In the genomic region with DNA sequence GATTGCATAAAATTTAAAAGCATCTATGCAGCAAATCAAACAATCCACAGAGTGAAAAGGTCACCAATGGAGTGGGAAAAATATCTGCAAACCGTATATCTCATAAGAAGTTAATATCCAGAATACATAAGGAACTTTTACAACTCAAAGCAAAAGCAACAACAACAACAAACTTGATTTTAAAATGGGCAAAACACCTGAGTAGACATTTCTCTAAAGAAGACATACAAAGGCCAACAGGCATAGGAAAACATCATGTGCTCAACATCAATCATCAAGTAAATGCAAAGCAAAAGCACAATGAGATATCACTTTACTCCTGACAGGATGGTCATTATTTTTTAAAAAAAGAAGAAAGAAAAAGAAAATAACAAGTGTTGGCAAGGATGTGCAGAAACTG, we compare ENCODE assay signal across 9 cellular contexts. TPM values are rescaled to one million over a fixed set of nuclear protein-coding genes. Genes with fewer than 3 reads are reported as not detected.
"Had no signal": no experiment of that assay in that cellular context is flagged by ENCODE, and none has a peak within 500 bp of the region (broad histone marks: within the 10 kb centered on the region; RNA-seq: fewer than 3 reads in every experiment).

No MANE protein-coding gene starts in this region.

- H3K27ac ChIP-seq: HL-60, KMS-11 had no signal

- H3K9ac ChIP-seq: KMS-11 had no signal

- FAIRE-seq: HTR-8/SVneo had no signal

- DNase-seq: IMR-90, KBM-7, KG1 had no signal

- H3K4me2 ChIP-seq: KMS-11 had no signal

RNA-seq across cellular contexts. Expression of a gene that starts 38.1 kb away (rescaled TPM):
- total RNA-seq: HT-29, HT1080, IMR-90 had no signal
- polyA plus RNA-seq: IgD-negative memory B cell, IMR-90 had no signal
